In the genomic region with DNA sequence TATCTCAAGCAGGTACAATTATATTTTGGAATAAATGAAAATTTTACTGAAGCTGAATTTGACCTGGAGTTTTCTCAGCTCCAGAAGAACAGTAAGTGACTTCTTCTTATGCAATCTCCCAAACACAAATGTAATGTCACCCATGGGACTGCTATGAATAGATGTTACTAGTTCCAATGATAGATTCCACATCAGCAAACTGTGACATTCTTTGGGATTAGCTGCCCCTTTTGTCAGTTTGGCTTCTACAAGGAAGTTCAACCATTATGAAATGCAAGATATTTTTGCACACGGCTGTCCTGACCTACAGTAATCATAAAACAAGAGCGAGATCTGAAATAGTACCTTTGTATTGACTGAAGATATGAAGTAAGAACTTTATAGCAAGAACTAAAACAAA, we compare ENCODE assay signal across 22 cellular contexts. TPM values are rescaled to one million over a fixed set of nuclear protein-coding genes. Genes with fewer than 3 reads are reported as not detected.
DNase-seq lines count a peak whose midpoint lies in the region; ATAC-seq and TF ChIP-seq lines count a peak whose summit lies in the region.
"Had no signal": no experiment of that assay in that cellular context is flagged by ENCODE, and none has a peak within 500 bp of the region (broad histone marks: within the 10 kb centered on the region; RNA-seq: fewer than 3 reads in every experiment).

No MANE protein-coding gene starts in this region.

- no peak for DNase-seq in PC-9
- peak; percentile 12 for DNase-seq in myocyte (ENCODE audit: low read depth)
- peak; percentile 36 for DNase-seq in skeletal muscle cell (ENCODE audit: low read depth)
- DNase-seq in T-helper 17 cell = no peak
- DNase-seq in hypothalamus (lab: John Stamatoyannopoulos, UW) = no peak
- no peak for DNase-seq in tibial artery
- DNase-seq: ACHN; BE2C; C1 segment of cervical spinal cord; CD4-positive, CD25-positive, alpha-beta regulatory T cell; CD8-positive, alpha-beta memory T cell; COR-L47; DMS 273 treated with DMSO at 0.1 percent for 48 hours; DMS53; DND-41; EL; GOT3; H7; HFFc6 had no signal

- H3K4me3 Mint-ChIP-seq in T-helper 17 cell = no peak overlapping the region
- H3K4me3 Mint-ChIP-seq: CD4-positive, CD25-positive, alpha-beta regulatory T cell; CD8-positive, alpha-beta memory T cell; HFFc6 had no signal

- H3K27me3 Mint-ChIP-seq in T-helper 17 cell = peaks cover 12% of the 10 kb centered on the region

- CTCF ChIA-PET in PC-9 (lab: Charles Lee) = no interaction called here

- H3K9me3 ChIP-seq in PC-9 (ENCODE audit: insufficient read depth, low read depth) = peaks cover 6% of the 10 kb centered on the region
- H3K9me3 ChIP-seq in T-helper 17 cell (ENCODE audit: control insufficient read depth, low read length, poor library complexity, severe bottlenecking) = no peaks in the 10 kb centered on the region
- H3K9me3 ChIP-seq in tibial artery = peaks cover 0 to 5% (median 3%) of the 10 kb centered on the region in 3 donors
- H3K9me3 ChIP-seq: BE2C had no signal

- intact Hi-C loops in PC-9 (cut with micrococcal nuclease; ENCODE audit: unreplicated experiment) (no loop called here), tibial artery (cut with DNase I; ENCODE audit: low total_unique reads) (no loop called here)

- H3K9me2 ChIP-seq in PC-9 (ENCODE audit: insufficient read depth) = no peaks in the 10 kb centered on the region

- H3K4me1 ChIP-seq in PC-9 (replicated peaks; ENCODE audit: insufficient read depth) (no peaks in the 10 kb centered on the region), tibial artery (no peaks in the 10 kb centered on the region)
- H3K4me1 ChIP-seq: BE2C had no signal

- H3K27ac Mint-ChIP-seq in T-helper 17 cell = no peak overlapping the region
- H3K27ac Mint-ChIP-seq: CD4-positive, CD25-positive, alpha-beta regulatory T cell; CD8-positive, alpha-beta memory T cell; HFFc6 had no signal

- no peaks in the 10 kb centered on the region for H3F3A ChIP-seq in PC-9 (ENCODE audit: insufficient read depth, low read depth)

- H3K4me1 Mint-ChIP-seq in T-helper 17 cell = no peaks in the 10 kb centered on the region
- H3K4me1 Mint-ChIP-seq: CD4-positive, CD25-positive, alpha-beta regulatory T cell; CD8-positive, alpha-beta memory T cell had no signal

- H3K27ac ChIP-seq in PC-9 = no peak overlapping the region
- no peak overlapping the region for H3K27ac ChIP-seq in tibial artery
- H3K27ac ChIP-seq: HL-60 had no signal

- BruUV-seq in PC-9 (replicated peaks; lab: Mats Ljungman, UMichigan) = no TSS peak

- peaks cover 3% of the 10 kb centered on the region for H3K36me3 Mint-ChIP-seq in T-helper 17 cell (ENCODE audit: low read depth)
- H3K36me3 Mint-ChIP-seq: CD4-positive, CD25-positive, alpha-beta regulatory T cell had no signal

- H4K20me1 ChIP-seq in PC-9 (ENCODE audit: insufficient read depth) = no peaks in the 10 kb centered on the region

- POLR2A ChIA-PET in PC-9 (lab: Charles Lee; ENCODE audit: unreplicated experiment) = no interaction called here

- H3K4me3 ChIP-seq in PC-9 = no peak overlapping the region
- H3K4me3 ChIP-seq in skeletal muscle cell (ENCODE audit: low read depth, low read length) = no peak overlapping the region
- no peak overlapping the region for H3K4me3 ChIP-seq in tibial artery
- H3K4me3 ChIP-seq: GM12878 had no signal

- H3K27me3 ChIP-seq in PC-9 (ENCODE audit: insufficient read depth, low read depth) (no peaks in the 10 kb centered on the region), tibial artery (no peaks in the 10 kb centered on the region)
- H3K27me3 ChIP-seq: BE2C had no signal

- H3K79me2 ChIP-seq in PC-9 (ENCODE audit: low read depth) = no peaks in the 10 kb centered on the region

- H3K36me3 ChIP-seq in PC-9 (ENCODE audit: low read depth) (no peaks in the 10 kb centered on the region), tibial artery (no peaks in the 10 kb centered on the region)
- H3K36me3 ChIP-seq: BE2C had no signal

- H3K4me2 ChIP-seq in PC-9 = no peak overlapping the region

- H2AFZ ChIP-seq in PC-9 = 0 out of 2 replicates have a peak overlapping the region, but pooled peaks have one; percentile 48

- TF ChIP-seq CTCF in PC-9 (conservative IDR thresholded peaks at IDR 0.05) (no peak), tibial artery (IDR thresholded peaks at IDR 0.05) (no peak)

- no peak for ATAC-seq in T-helper 17 cell
- ATAC-seq: GM12878, HCT116 had no signal

RNA-seq across cellular contexts. Expression of a gene that starts 27.8 kb away (rescaled TPM):
- total RNA-seq in PC-9 (2021) = 23.5 and 32.1 TPM in 2 replicates
- total RNA-seq in myocyte = 37.5 and 41.0 TPM in 2 replicates
- polyA plus RNA-seq in myocyte (2012) = 27.7 TPM
- 10 to 100 TPM; 25.5 to 26.8 TPM for total RNA-seq in T-helper 17 cell

Comparison
In these comparisons a context has a peak if more than half of its experiments do, and no peak if none do; other contexts are left out.
1. DNase-seq: peak in myocyte (single experiment) and skeletal muscle cell (single experiment); none in PC-9 (0 of 2), T-helper 17 cell (0 of 3), hypothalamus (0 of 51) and tibial artery (0 of 2).